In the genomic region with DNA sequence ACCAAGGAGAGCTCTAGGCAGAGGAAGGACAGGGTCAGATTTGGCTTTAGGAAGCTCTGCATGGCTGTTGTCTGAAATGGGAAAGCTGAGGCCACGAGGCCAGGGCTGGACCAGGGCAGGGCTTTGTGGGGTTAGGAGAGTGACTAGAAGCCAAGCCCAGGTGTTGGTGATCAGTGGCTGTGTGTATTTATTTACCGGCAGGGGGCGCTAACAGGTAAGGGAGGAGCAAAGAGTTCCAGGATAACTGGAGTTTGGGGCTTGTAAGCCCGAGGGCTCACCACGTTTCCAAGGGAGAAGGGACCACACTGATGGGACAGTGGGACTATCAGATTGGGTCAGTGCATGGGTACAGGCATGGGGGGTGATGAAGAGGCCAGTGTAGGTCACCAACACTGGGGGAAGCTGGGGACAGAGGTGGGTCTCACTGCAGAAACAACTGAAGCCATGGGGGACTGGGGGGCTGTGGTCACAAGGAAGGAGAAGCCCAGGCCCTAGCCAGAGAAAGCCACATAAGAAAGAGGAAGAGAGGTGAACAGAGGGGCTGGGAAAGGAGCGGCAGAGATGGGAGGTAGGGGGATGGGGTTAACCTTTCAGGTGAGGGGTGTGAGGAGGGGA, we compare ENCODE assay signal across 8 cellular contexts. TPM values are rescaled to one million over a fixed set of nuclear protein-coding genes. Genes with fewer than 3 reads are reported as not detected.
DNase-seq lines count a peak whose midpoint lies in the region; ATAC-seq, FAIRE-seq and TF ChIP-seq lines count a peak whose summit lies in the region.

No MANE protein-coding gene starts in this region.

- no peaks in the 10 kb centered on the region for H4K20me1 ChIP-seq in MM.1S (ENCODE audit: insufficient read depth, low read length)

- TF ChIP-seq CTCF in MM.1S (IDR thresholded peaks at IDR 0.05; ENCODE audit: low read length): peak; percentile 87

- WGBS in small intestine, 3 donors: 18 to 22% (median 19%) methylated on average over 6 of the region's 6 CpGs

- H3K4me1 ChIP-seq in MM.1S (ENCODE audit: low read length): peaks cover 11% of the 10 kb centered on the region
- H3K4me1 ChIP-seq in small intestine (ENCODE audit: control insufficient read depth in 2 of 2, insufficient read depth in 1 of 2, low read depth in 1 of 2, low read length in 1 of 2): peaks cover 0 to 5% of the 10 kb centered on the region in 2 donors

- no peak overlapping the region for H3K27ac ChIP-seq in MM.1S (ENCODE audit: low read length)
- H3K27ac ChIP-seq in small intestine (ENCODE audit: low read depth in 1 of 2, low read length in 1 of 2): no peak overlapping the region

- no peak overlapping the region for H2AFZ ChIP-seq in MM.1S (ENCODE audit: low read length)

- no peaks in the 10 kb centered on the region for H3F3A ChIP-seq in MM.1S (ENCODE audit: insufficient read depth, low read length)

- H3K4me3 ChIP-seq in MM.1S (ENCODE audit: low read length) (no peak overlapping the region), small intestine (ENCODE audit: low read depth in 1 of 2, low read length in 2 of 2) (no peak overlapping the region)

- peak; percentile 19 for DNase-seq in GDM1 (lab: John Stamatoyannopoulos, UW)
- peak; percentile 55 for DNase-seq in MM.1S
- DNase-seq in SHP77 treated with DMSO at 0.1 percent for 48 hours (lab: John Stamatoyannopoulos, UW): peak; percentile 39
- peak; percentile 24 for DNase-seq in activated gamma-delta T cell treated with anti-CD3 and anti-CD28 coated beads, Interleukin-2, amount 50 U/mL, for 16 hours (ENCODE audit: low read depth)
- peak; percentile 42 for DNase-seq in globus pallidus (ENCODE audit: low spot score)
- peak; percentile 82 for DNase-seq in small intestine
- no peak for DNase-seq in mesenteric fat pad (ENCODE audit: low spot score)

- H3K27me3 ChIP-seq in MM.1S (replicated peaks; ENCODE audit: insufficient read depth, low read length) (peaks cover 17% of the 10 kb centered on the region), small intestine (ENCODE audit: control insufficient read depth in 2 of 2, insufficient read depth in 2 of 2, low read length in 2 of 2) (no peaks in the 10 kb centered on the region)

- no peaks in the 10 kb centered on the region for H3K9me2 ChIP-seq in MM.1S (replicated peaks; ENCODE audit: insufficient read depth, low read length)

- no peak for ATAC-seq in GM19324 (IDR thresholded peaks at IDR 0.05; ENCODE audit: low FRiP score, unreplicated experiment)

- H3K79me2 ChIP-seq in MM.1S (ENCODE audit: low read length): peaks cover 24% of the 10 kb centered on the region

- H3K9ac ChIP-seq in MM.1S (ENCODE audit: low read length): no peak overlapping the region

- no peak overlapping the region for H3K4me2 ChIP-seq in MM.1S (ENCODE audit: low read depth, low read length)

- FAIRE-seq in small intestine (lab: Jason Lieb, UNC): no peak

- H3K36me3 ChIP-seq in MM.1S (replicated peaks; ENCODE audit: insufficient read depth, low read length) (no peaks in the 10 kb centered on the region), small intestine (ENCODE audit: control insufficient read depth in 2 of 2, insufficient read depth in 2 of 2, low read length in 2 of 2) (no peaks in the 10 kb centered on the region)

- no peaks in the 10 kb centered on the region for H3K9me3 ChIP-seq in MM.1S (replicated peaks; ENCODE audit: insufficient read depth, low read length)
- no peaks in the 10 kb centered on the region for H3K9me3 ChIP-seq in small intestine (ENCODE audit: control insufficient read depth, low read depth)

RNA-seq across cellular contexts. Expression of a gene that starts 3.9 kb away (rescaled TPM):
- 100 to 1,000 TPM in 1 of 3 donors, 10 to 100 TPM in 2; 40.3 to 149 (median 70.3) TPM for polyA plus RNA-seq in small intestine
- total RNA-seq in mesenteric fat pad: 86.8 TPM

RNA-seq across cellular contexts. Expression of a gene that starts 14.2 kb away (rescaled TPM):
- under 1 TPM in 1 of 3 donors, not detected in 2; 0.36 TPM for polyA plus RNA-seq in small intestine
- total RNA-seq in mesenteric fat pad: not detected

RNA-seq across cellular contexts. Expression of a gene that starts 16.0 kb away (rescaled TPM):
- not detected for polyA plus RNA-seq in small intestine
- total RNA-seq in mesenteric fat pad: not detected

RNA-seq across cellular contexts. Expression of a gene that starts 21.2 kb away (rescaled TPM):
- polyA plus RNA-seq in small intestine: 1 to 10 TPM in 1 of 3 donors, under 1 TPM in 2; 0.07 to 1.8 (median 0.54) TPM
- not detected for total RNA-seq in mesenteric fat pad

RNA-seq across cellular contexts. Expression of a gene that starts 35.8 kb away (rescaled TPM):
- polyA plus RNA-seq in small intestine: 1 to 10 TPM in 2 of 3 donors, not detected in 1; 4.7 to 7.6 TPM
- total RNA-seq in mesenteric fat pad: 3.1 TPM
